26 cellular contexts compared by ENCODE assay signal in genomic region chr16:2331932-2332267, GRCh38.
"Had no signal": no experiment of that assay in that cellular context is flagged by ENCODE, and none has a peak within 500 bp of the region (broad histone marks: within the 10 kb centered on the region; RNA-seq: fewer than 3 reads in every experiment).

No MANE protein-coding gene starts in this region.

- H3K4me3 ChIP-seq: left lung, neural progenitor cell, ovary, right atrium auricular region, skin epidermis, suprapubic skin, thoracic aorta, tibial nerve, uterus had no signal

- DNase-seq: hippocampal formation; kidney glomerular epithelial cell; left cardiac atrium; mammary epithelial cell; mesenchymal stem cell; naive B cell; natural killer cell; nephron progenitor cell; occipital lobe; ovary; stimulated activated CD4-positive, alpha-beta T cell treated with anti-CD3 and anti-CD28 coated beads, Interleukin-12 subunit alpha, Interleukin-12 subunit beta, amount 100 ng/mL, for 4 hours; stimulated activated CD4-positive, alpha-beta T cell treated with anti-CD3 and anti-CD28 coated beads, Interleukin-15, amount 100 ng/mL, for 24 hours; stimulated activated CD4-positive, alpha-beta T cell treated with anti-CD3 and anti-CD28 coated beads, Interleukin-2, amount 100 ng/mL, for 24 hours; stimulated activated CD4-positive, alpha-beta T cell treated with anti-CD3 and anti-CD28 coated beads, Interleukin-4, amount 100 ng/mL, for 1 hour; stimulated activated naive CD4-positive, alpha-beta T cell; uterus had no signal

- H3K4me1 ChIP-seq: neural progenitor cell, right atrium auricular region, suprapubic skin, tibial nerve, uterus had no signal

- ATAC-seq: left cardiac atrium; natural killer cell; sciatic nerve; stimulated activated effector memory CD8-positive, alpha-beta T cell treated with anti-CD3 and anti-CD28 coated beads, Interleukin-12 subunit alpha, Interleukin-12 subunit beta, amount 100 ng/mL, for 72 hours had no signal

- H3K9me3 ChIP-seq: left lung, neutrophil, ovary, right atrium auricular region, suprapubic skin, thoracic aorta, tibial nerve, uterus had no signal

- H3K36me3 ChIP-seq: neural progenitor cell, neutrophil, ovary, right atrium auricular region, suprapubic skin, uterus had no signal

- H3K27ac ChIP-seq: neural progenitor cell, neutrophil, ovary, right atrium auricular region, skin epidermis, suprapubic skin, thoracic aorta, tibial nerve, uterus had no signal

- H3K27me3 ChIP-seq: left lung, neural progenitor cell, ovary, right atrium auricular region, suprapubic skin, tibial nerve, uterus had no signal
